Comparison of ENCODE assay signal across 8 cellular contexts in genomic region chr5:172777381-172778222, GRCh38. TPM values are rescaled to one million over a fixed set of nuclear protein-coding genes. Genes with fewer than 3 reads are reported as not detected.
DNase-seq lines count a peak whose midpoint lies in the region; ATAC-seq, FAIRE-seq and TF ChIP-seq lines count a peak whose summit lies in the region.

No MANE protein-coding gene starts in this region.

- no peaks in the 10 kb centered on the region for H3K9me3 Mint-ChIP-seq in activated T-helper 2 cell treated with anti-CD3 and anti-CD28 coated beads, Interferon-gamma antibody, Interleukin-2, Interleukin-4, amounts not matched to agents 10 μg/mL and 5 μg/mL and 100 μg/mL, durations not matched to agents 14 hours and 24 hours and 36 hours

- ATAC-seq in GM18870 (IDR thresholded peaks at IDR 0.05; ENCODE audit: unreplicated experiment): peak; percentile 86
- ATAC-seq in HG03095 (IDR thresholded peaks at IDR 0.05; ENCODE audit: unreplicated experiment): peak; percentile 88
- peak; percentile 72 for ATAC-seq in foreskin keratinocyte

- H3K4me1 Mint-ChIP-seq in activated T-helper 2 cell treated with anti-CD3 and anti-CD28 coated beads, Interferon-gamma antibody, Interleukin-2, Interleukin-4, amounts not matched to agents 10 μg/mL and 5 μg/mL and 100 μg/mL, durations not matched to agents 14 hours and 24 hours and 36 hours (ENCODE audit: low read depth): peaks cover 45% of the 10 kb centered on the region

- H3K4me3 ChIP-seq in skeletal muscle satellite cell (ENCODE audit: low read length): peak overlapping the region; percentile 39

- H3K27ac Mint-ChIP-seq in activated T-helper 2 cell treated with anti-CD3 and anti-CD28 coated beads, Interferon-gamma antibody, Interleukin-2, Interleukin-4, amounts not matched to agents 10 μg/mL and 5 μg/mL and 100 μg/mL, durations not matched to agents 14 hours and 24 hours and 36 hours: peak overlapping the region; percentile 98

- H3K4me1 ChIP-seq in foreskin keratinocyte: peaks cover 18% of the 10 kb centered on the region
- H3K4me1 ChIP-seq in skeletal muscle satellite cell (ENCODE audit: control insufficient read depth, insufficient read depth, low read length): peaks cover 73% of the 10 kb centered on the region

- no peaks in the 10 kb centered on the region for H3K9me3 ChIP-seq in skeletal muscle satellite cell (replicated peaks; ENCODE audit: low read length)

- H3K36me3 Mint-ChIP-seq in activated T-helper 2 cell treated with anti-CD3 and anti-CD28 coated beads, Interferon-gamma antibody, Interleukin-2, Interleukin-4, amounts not matched to agents 10 μg/mL and 5 μg/mL and 100 μg/mL, durations not matched to agents 14 hours and 24 hours and 36 hours (ENCODE audit: low read depth): no peaks in the 10 kb centered on the region

- peak overlapping the region; percentile 72 for H3K4me3 Mint-ChIP-seq in activated T-helper 2 cell treated with anti-CD3 and anti-CD28 coated beads, Interferon-gamma antibody, Interleukin-2, Interleukin-4, amounts not matched to agents 10 μg/mL and 5 μg/mL and 100 μg/mL, durations not matched to agents 14 hours and 24 hours and 36 hours (ENCODE audit: low read depth)

- FAIRE-seq in RCC 7860 (lab: Jason Lieb, UNC): peak; percentile 89

- TF ChIP-seq CTCF in foreskin keratinocyte (conservative IDR thresholded peaks at IDR 0.05): no peak

- H3K9ac ChIP-seq in skeletal muscle satellite cell (ENCODE audit: low read depth, low read length): peak overlapping the region; percentile 88

- no peaks in the 10 kb centered on the region for H3K36me3 ChIP-seq in skeletal muscle satellite cell (ENCODE audit: insufficient read depth, low read length)

- no peaks in the 10 kb centered on the region for H3K27me3 ChIP-seq in foreskin keratinocyte
- no peaks in the 10 kb centered on the region for H3K27me3 ChIP-seq in skeletal muscle satellite cell (ENCODE audit: control insufficient read depth, insufficient read depth, low read length)

- intact Hi-C loops in activated T-helper 2 cell treated with anti-CD3 and anti-CD28 coated beads, Interferon-gamma antibody, Interleukin-2, Interleukin-4, amounts not matched to agents 10 μg/mL and 5 μg/mL and 100 μg/mL, durations not matched to agents 14 hours and 24 hours and 36 hours (cut with micrococcal nuclease): loop anchor here (1.0 kb wide), 1 partner anchor 30 kb away; no protein-coding TSS in a partner anchor

- no peaks in the 10 kb centered on the region for H3K27me3 Mint-ChIP-seq in activated T-helper 2 cell treated with anti-CD3 and anti-CD28 coated beads, Interferon-gamma antibody, Interleukin-2, Interleukin-4, amounts not matched to agents 10 μg/mL and 5 μg/mL and 100 μg/mL, durations not matched to agents 14 hours and 24 hours and 36 hours (ENCODE audit: low read depth)

- H3K4me2 ChIP-seq in skeletal muscle satellite cell (ENCODE audit: low read length): peak overlapping the region; percentile 73

- peak overlapping the region; percentile 79 for H3K27ac ChIP-seq in foreskin keratinocyte

- DNase-seq in A172 (ENCODE audit: low spot score): peak; percentile 95
- peak; percentile 92 for DNase-seq in RCC 7860 (ENCODE audit: low spot score)
- DNase-seq in activated T-helper 2 cell treated with anti-CD3 and anti-CD28 coated beads, Interferon-gamma antibody, Interleukin-2, Interleukin-4, amounts not matched to agents 10 μg/mL and 5 μg/mL and 100 μg/mL, durations not matched to agents 14 hours and 24 hours and 36 hours (ENCODE audit: low spot score): peak; percentile 86
- DNase-seq in foreskin keratinocyte: peak in 1 of 2 donors; percentile 64
- DNase-seq in D341Med (ENCODE audit: low spot score): no peak

RNA-seq across cellular contexts. Expression of gene DUSP1, which starts 6.6 kb away (rescaled TPM):
- 42.5 and 58.2 TPM in 2 replicates for total RNA-seq in A172 (2014; rRNA removed; shearing (Covaris generic))
- 8.9 and 9.7 TPM in 2 replicates for total RNA-seq in activated T-helper 2 cell treated with anti-CD3 and anti-CD28 coated beads, Interferon-gamma antibody, Interleukin-2, Interleukin-4, amounts not matched to agents 10 μg/mL and 5 μg/mL and 100 μg/mL, durations not matched to agents 14 hours and 24 hours and 36 hours
- total RNA-seq in foreskin keratinocyte: 10.2 and 14.2 TPM in 2 replicates
- polyA plus RNA-seq in foreskin keratinocyte: 6.2 and 10.7 TPM in 2 replicates
- 204 and 438 TPM in 2 replicates for total RNA-seq in skeletal muscle satellite cell (2012; rRNA removed)

RNA-seq across cellular contexts. Expression of gene ERGIC1, which starts 56.4 kb away (rescaled TPM):
- 87.2 and 91.6 TPM in 2 replicates for total RNA-seq in A172 (2014; rRNA removed; shearing (Covaris generic))
- total RNA-seq in activated T-helper 2 cell treated with anti-CD3 and anti-CD28 coated beads, Interferon-gamma antibody, Interleukin-2, Interleukin-4, amounts not matched to agents 10 μg/mL and 5 μg/mL and 100 μg/mL, durations not matched to agents 14 hours and 24 hours and 36 hours: 53.1 and 54.8 TPM in 2 replicates
- 86.8 and 90.9 TPM in 2 replicates for total RNA-seq in foreskin keratinocyte
- polyA plus RNA-seq in foreskin keratinocyte: 54.3 and 61.3 TPM in 2 replicates
- 162 and 224 TPM in 2 replicates for total RNA-seq in skeletal muscle satellite cell (2012; rRNA removed)
